Comparison of ENCODE assay signal across 2 cellular contexts in genomic region chr17:1229891-1230571, GRCh38.
TF ChIP-seq lines count a peak whose summit lies in the region.

No MANE protein-coding gene starts in this region.

TF ChIP-seq in HEK293, 187 proteins besides CTCF, POLR2A, EP300 and RAD21 (continues in another document):
- peak; percentile 53; the same call in 1 of the 2 replicates for TF ChIP-seq ZBTB20 (tag by site-specific recombination; IDR thresholded peaks at IDR 0.05)
- TF ChIP-seq BCL11A (tag by site-specific recombination; IDR thresholded peaks at IDR 0.05; ENCODE audit: low read depth), result no peak
- TF ChIP-seq ZNF335 (tag by site-specific recombination; conservative IDR thresholded peaks at IDR 0.05), result peak; percentile 56
- TF ChIP-seq ZNF184 (tag by site-specific recombination; IDR thresholded peaks at IDR 0.05), result no peak
- peak; percentile 82; the same call in 1 of the 2 replicates for TF ChIP-seq TSHZ1 (tag by site-specific recombination; IDR thresholded peaks at IDR 0.05; ENCODE audit: borderline replicate concordance)
- TF ChIP-seq ZNF391 (tag by site-specific recombination; IDR thresholded peaks at IDR 0.05; ENCODE audit: borderline replicate concordance, low read depth), result no peak
- TF ChIP-seq ZNF645 (tag by site-specific recombination; IDR thresholded peaks at IDR 0.05), result no peak
- TF ChIP-seq ZNF621 (tag by site-specific recombination; IDR thresholded peaks at IDR 0.05), result no peak
- no peak for TF ChIP-seq PRDM6 (tag by site-specific recombination; IDR thresholded peaks at IDR 0.05)
- no peak for TF ChIP-seq ZNF701 (tag by site-specific recombination; IDR thresholded peaks at IDR 0.05)
- TF ChIP-seq ZBTB17 (tag by site-specific recombination; IDR thresholded peaks at IDR 0.05), result 0 out of 2 replicates have a peak, but pooled peaks have one; percentile 18
- TF ChIP-seq ZNF416 (tag by site-specific recombination; IDR thresholded peaks at IDR 0.05), result no peak
- 0 out of 2 replicates have a peak, but pooled peaks have one; percentile 39 for TF ChIP-seq ZEB2 (tag by site-specific recombination; IDR thresholded peaks at IDR 0.05)
- TF ChIP-seq SP2 (tag by site-specific recombination; IDR thresholded peaks at IDR 0.05), result no peak
- TF ChIP-seq PRDM10 (tag by site-specific recombination; IDR thresholded peaks at IDR 0.05), result no peak

TF ChIP-seq in GM12878, 131 proteins besides CTCF, POLR2A, EP300 and RAD21:
- peak; percentile 99 for TF ChIP-seq CUX1 (IDR thresholded peaks at IDR 0.05; ENCODE audit: insufficient replicate concordance, low read depth, low read length)
- TF ChIP-seq PBX3 (IDR thresholded peaks at IDR 0.05; ENCODE audit: insufficient replicate concordance, low read depth, low read length), result peak; percentile 78
- TF ChIP-seq MEF2B (IDR thresholded peaks at IDR 0.05; ENCODE audit: partially characterized antibody, poor library complexity, severe bottlenecking), result peak; percentile 53
- no peak for TF ChIP-seq POLR2AphosphoS2 (IDR thresholded peaks at IDR 0.05; ENCODE audit: low read depth, low read length)
- peak; percentile 79 to 88 for TF ChIP-seq BHLHE40 (IDR thresholded peaks at IDR 0.05; ENCODE audit: borderline replicate concordance in 1 of 2, low read depth in 2 of 2, low read length in 1 of 2)
- no peak for TF ChIP-seq E2F8 (IDR thresholded peaks at IDR 0.05; ENCODE audit: low read depth, partially characterized antibody)
- TF ChIP-seq BACH1 (IDR thresholded peaks at IDR 0.05; ENCODE audit: borderline replicate concordance), result no peak
- peak; percentile 84 for TF ChIP-seq PKNOX1 (IDR thresholded peaks at IDR 0.05)
